14 cellular contexts compared by ENCODE assay signal in the genomic region with DNA sequence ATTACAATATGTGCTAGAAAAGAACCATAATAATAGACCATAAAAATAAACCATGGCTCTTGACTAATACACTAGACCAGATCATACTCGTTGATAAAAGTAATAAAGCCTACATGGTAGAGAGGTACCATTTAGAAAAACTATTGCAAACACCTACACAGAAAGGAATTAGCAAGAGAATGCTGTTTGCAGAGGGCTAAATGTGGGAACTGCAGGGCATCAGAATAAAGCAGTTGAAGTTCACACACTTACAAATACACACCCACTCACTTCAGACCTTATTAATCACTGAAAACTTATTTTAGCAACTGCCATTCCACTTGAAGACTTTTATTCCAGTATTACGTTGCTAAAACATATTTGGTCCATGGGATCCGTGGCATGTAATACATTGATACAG.
"Had no signal": no experiment of that assay in that cellular context is flagged by ENCODE, and none has a peak within 500 bp of the region (broad histone marks: within the 10 kb centered on the region; RNA-seq: fewer than 3 reads in every experiment).

No MANE protein-coding gene starts in this region.

- H3K4me1 ChIP-seq: sigmoid colon, upper lobe of right lung had no signal

- H3K27ac ChIP-seq: esophagus muscularis mucosa, heart right ventricle, pancreas, sigmoid colon, thoracic aorta, upper lobe of right lung had no signal

- H3K36me3 ChIP-seq: esophagus muscularis mucosa, heart right ventricle, pancreas, sigmoid colon, thoracic aorta, upper lobe of right lung had no signal

- H3K9me3 ChIP-seq: esophagus muscularis mucosa, heart right ventricle, pancreas, sigmoid colon, thoracic aorta, upper lobe of right lung had no signal

- DNase-seq: activated CD4-positive, alpha-beta T cell treated with anti-CD3 and anti-CD28 coated beads, Interleukin-2, amount 50 U/mL, for 48 hours; activated gamma-delta T cell treated with Interleukin-2 at 50 U/mL for 16 hours; cerebellar nuclear complex; cortex of kidney; heart right ventricle; left ventricle myocardium superior; natural killer cell; pancreas; sigmoid colon; stimulated activated naive B cell treated with anti-CD40 and anti-IgM and Interleukin-4, amounts not matched to agents 10 μg/mL and 1 μg/mL and 100 μg/mL, for 72 hours; T-helper 17 cell; upper lobe of right lung had no signal

- H3K27me3 ChIP-seq: esophagus muscularis mucosa, heart right ventricle, pancreas, sigmoid colon, upper lobe of right lung had no signal

- H3K4me3 ChIP-seq: esophagus muscularis mucosa, heart right ventricle, pancreas, sigmoid colon, thoracic aorta, upper lobe of right lung had no signal
